28 cellular contexts compared by ENCODE assay signal in genomic region chr2:221848286-221848685, GRCh38.
"Had no signal": no experiment of that assay in that cellular context is flagged by ENCODE, and none has a peak within 500 bp of the region (broad histone marks: within the 10 kb centered on the region; RNA-seq: fewer than 3 reads in every experiment).

No MANE protein-coding gene starts in this region.

- H3K4me1 Mint-ChIP-seq: activated CD4-positive, alpha-beta T cell treated with anti-CD3 and anti-CD28 coated beads, Interleukin-2, amount 10 ng/mL, durations not matched to agents 24 days and 14 days; activated naive CD8-positive, alpha-beta T cell treated with anti-CD3 and anti-CD28 coated beads for 36 hours; activated T-helper 17 cell treated with anti-CD3 and anti-CD28 coated beads, Interleukin-2, amount 50 U/mL, for 72 hours had no signal

- DNase-seq: activated CD4-positive, alpha-beta T cell treated with anti-CD3 and anti-CD28 coated beads, Interleukin-2, amount 10 ng/mL, durations not matched to agents 24 days and 14 days; activated CD4-positive, alpha-beta T cell treated with anti-CD3 and anti-CD28 coated beads, Interleukin-2, amount 50 U/mL, for 4 hours; activated CD8-positive, alpha-beta T cell treated with anti-CD3 and anti-CD28 coated beads for 36 hours; activated effector memory CD4-positive, alpha-beta T cell treated with anti-CD3 and anti-CD28 coated beads, Interleukin-2, amount 50 U/mL, for 16 hours; activated naive CD4-positive, alpha-beta T cell; activated naive CD4-positive, alpha-beta T cell treated with anti-CD3 and anti-CD28 coated beads, Interleukin-2, amount 50 U/mL, for 16 hours; activated naive CD8-positive, alpha-beta T cell treated with anti-CD3 and anti-CD28 coated beads for 36 hours; activated T-cell treated with anti-CD3 and anti-CD28 coated beads, Interleukin-2, amount 50 U/mL, for 1 hour; activated T-cell treated with anti-CD3 and anti-CD28 coated beads, Interleukin-2, amount 50 U/mL, for 72 hours; amniotic stem cell; central memory CD4-positive, alpha-beta T cell; NCI-H1092 treated with DMSO at 0.1 percent for 48 hours; NCI-H1417; NCI-H146; NCI-H187; NCI-H2081 treated with DMSO at 0.1 percent for 48 hours; NCI-H226; NCI-H446 treated with DMSO at 0.1 percent for 48 hours; NCI-H524 treated with DMSO at 0.1 percent for 48 hours; SHP77; SJCRH30 had no signal

- H3K9me3 Mint-ChIP-seq: activated naive CD8-positive, alpha-beta T cell treated with anti-CD3 and anti-CD28 coated beads for 36 hours; activated T-helper 17 cell treated with anti-CD3 and anti-CD28 coated beads, Interleukin-2, amount 50 U/mL, for 72 hours; brain; T-helper 1 cell treated with Interleukin-12 subunit alpha and Interleukin-12 subunit beta and Interleukin-4 antibody, amounts not matched to agents 30 μg/mL and 1 μg/mL, for 36 hours; T-helper 2 cell treated with Interferon-gamma antibody and Interleukin-4, amounts not matched to agents 5 μg/mL and 100 μg/mL, for 36 hours had no signal

- ATAC-seq: activated CD8-positive, alpha-beta T cell treated with anti-CD3 and anti-CD28 coated beads for 36 hours; activated T-cell treated with anti-CD3 and anti-CD28 coated beads, Interleukin-2, amount 50 U/mL, for 72 hours; activated T-helper 17 cell treated with anti-CD3 and anti-CD28 coated beads, Interleukin-2, amount 50 U/mL, for 72 hours had no signal

- H3K4me3 ChIP-seq: ascending aorta, SJCRH30, SK-N-MC had no signal

- H3K27me3 ChIP-seq: ascending aorta, SJCRH30 had no signal

- H3K4me3 Mint-ChIP-seq: activated CD4-positive, alpha-beta T cell treated with anti-CD3 and anti-CD28 coated beads, Interleukin-2, amount 10 ng/mL, durations not matched to agents 24 days and 14 days; activated CD8-positive, alpha-beta T cell treated with anti-CD3 and anti-CD28 coated beads for 36 hours; activated naive CD8-positive, alpha-beta T cell treated with anti-CD3 and anti-CD28 coated beads for 36 hours; activated T-cell treated with anti-CD3 and anti-CD28 coated beads, Interleukin-2, amount 50 U/mL, for 72 hours; activated T-helper 17 cell treated with anti-CD3 and anti-CD28 coated beads, Interleukin-2, amount 50 U/mL, for 72 hours; brain; T-helper 1 cell treated with Interleukin-12 subunit alpha and Interleukin-12 subunit beta and Interleukin-4 antibody, amounts not matched to agents 30 μg/mL and 1 μg/mL, for 36 hours; T-helper 2 cell treated with Interferon-gamma antibody and Interleukin-4, amounts not matched to agents 5 μg/mL and 100 μg/mL, for 36 hours had no signal

- H3K36me3 ChIP-seq: ascending aorta, SJCRH30 had no signal

- H3K27ac Mint-ChIP-seq: activated CD4-positive, alpha-beta T cell treated with anti-CD3 and anti-CD28 coated beads, Interleukin-2, amount 10 ng/mL, durations not matched to agents 24 days and 14 days; activated CD8-positive, alpha-beta T cell treated with anti-CD3 and anti-CD28 coated beads for 36 hours; activated naive CD8-positive, alpha-beta T cell treated with anti-CD3 and anti-CD28 coated beads for 36 hours; activated T-cell treated with anti-CD3 and anti-CD28 coated beads, Interleukin-2, amount 50 U/mL, for 72 hours; activated T-helper 17 cell treated with anti-CD3 and anti-CD28 coated beads, Interleukin-2, amount 50 U/mL, for 72 hours; brain; T-helper 1 cell treated with Interleukin-12 subunit alpha and Interleukin-12 subunit beta and Interleukin-4 antibody, amounts not matched to agents 30 μg/mL and 1 μg/mL, for 36 hours; T-helper 2 cell treated with Interferon-gamma antibody and Interleukin-4, amounts not matched to agents 5 μg/mL and 100 μg/mL, for 36 hours had no signal

- FAIRE-seq: TTC549 had no signal

- H3K4me1 ChIP-seq: ascending aorta had no signal

- H3K36me3 Mint-ChIP-seq: activated naive CD8-positive, alpha-beta T cell treated with anti-CD3 and anti-CD28 coated beads for 36 hours; brain had no signal

- H3K9me3 ChIP-seq: ascending aorta, SJCRH30 had no signal

- H3K27me3 Mint-ChIP-seq: activated CD4-positive, alpha-beta T cell treated with anti-CD3 and anti-CD28 coated beads, Interleukin-2, amount 10 ng/mL, durations not matched to agents 24 days and 14 days; activated CD8-positive, alpha-beta T cell treated with anti-CD3 and anti-CD28 coated beads for 36 hours; activated naive CD8-positive, alpha-beta T cell treated with anti-CD3 and anti-CD28 coated beads for 36 hours; activated T-helper 17 cell treated with anti-CD3 and anti-CD28 coated beads, Interleukin-2, amount 50 U/mL, for 72 hours; brain had no signal

- H3K27ac ChIP-seq: ascending aorta, SJCRH30, SK-N-MC had no signal
